ENCODE assay signal across 31 cellular contexts in the genomic region with DNA sequence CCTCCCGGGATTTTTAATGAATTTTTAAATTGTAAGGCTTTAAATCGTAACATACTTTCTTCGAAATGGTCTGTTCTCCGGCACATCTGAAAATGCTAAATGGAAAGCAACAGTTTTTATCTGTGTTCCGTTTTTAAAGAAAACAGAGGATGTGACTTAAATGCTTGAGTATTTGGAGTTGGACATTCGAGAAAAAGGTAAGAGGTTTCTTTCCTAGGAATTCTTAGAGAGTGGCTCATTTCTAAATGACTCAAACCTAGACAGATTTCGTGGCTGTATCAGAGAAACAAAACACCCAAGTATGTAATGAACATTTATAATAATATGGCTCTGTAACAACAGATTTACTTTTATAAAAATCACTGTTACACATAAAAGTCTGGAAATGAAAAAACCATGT.
DNase-seq lines count a peak whose midpoint lies in the region; ATAC-seq and TF ChIP-seq lines count a peak whose summit lies in the region.
"Had no signal": no experiment of that assay in that cellular context is flagged by ENCODE, and none has a peak within 500 bp of the region (broad histone marks: within the 10 kb centered on the region; RNA-seq: fewer than 3 reads in every experiment).

No MANE protein-coding gene starts in this region.

- H3K27ac ChIP-seq in SK-N-SH (ENCODE audit: low read depth in 2 of 2, low read length in 1 of 2) (peak overlapping the region; percentile 34 to 42; a peak in 3 of 4 replicates), left lung (no peak overlapping the region)
- H3K27ac ChIP-seq: BLaER1 treated with 17β-estradiol and CSF1 and Interleukin-3, amounts not matched to agents 10 nM and 100 nM; gastrocnemius medialis; HL-60; SJSA1; tibial nerve had no signal

- peak in 1 of 2 experiments; percentile 62; a peak in 2 of 4 replicates for TF ChIP-seq EP300 in SK-N-SH (IDR thresholded peaks at IDR 0.05; ENCODE audit: borderline replicate concordance in 1 of 2, low read depth in 1 of 2, low read length in 1 of 2)

- H3K4me2 ChIP-seq in SK-N-SH = peak overlapping the region; percentile 43
- H3K4me2 ChIP-seq in skeletal muscle satellite cell (ENCODE audit: low read length) = peak overlapping the region; percentile 19
- H3K4me2 ChIP-seq: BLaER1 treated with 17β-estradiol and CSF1 and Interleukin-3, amounts not matched to agents 10 nM and 100 nM had no signal

- H3K36me3 ChIP-seq in SK-N-SH (replicated peaks in 1 of 2; ENCODE audit: control insufficient read depth in 1 of 2, insufficient read depth in 2 of 2, low read length in 1 of 2) (no peaks in the 10 kb centered on the region), skeletal muscle satellite cell (ENCODE audit: insufficient read depth, low read length) (no peaks in the 10 kb centered on the region), left lung (no peaks in the 10 kb centered on the region)
- H3K36me3 ChIP-seq: BLaER1 treated with 17β-estradiol and CSF1 and Interleukin-3, amounts not matched to agents 10 nM and 100 nM; gastrocnemius medialis; SJSA1; tibial nerve had no signal

- 42% methylated on average over 7 of the region's 7 CpGs for WGBS in SK-N-SH (ENCODE audit: low lambda C conversion rate)

- H3K4me3 ChIP-seq in SK-N-SH (ENCODE audit: low read depth in 2 of 2, low read length in 1 of 2) = no peak overlapping the region
- H3K4me3 ChIP-seq in epithelial cell of esophagus (ENCODE audit: low read length) = no peak overlapping the region
- H3K4me3 ChIP-seq in skeletal muscle satellite cell (ENCODE audit: low read length) = no peak overlapping the region
- no peak overlapping the region for H3K4me3 ChIP-seq in left lung
- H3K4me3 ChIP-seq: BLaER1 treated with 17β-estradiol and CSF1 and Interleukin-3, amounts not matched to agents 10 nM and 100 nM; gastrocnemius medialis; SJSA1; tibial nerve had no signal

- H4K20me1 ChIP-seq in SK-N-SH (ENCODE audit: insufficient read depth) = no peaks in the 10 kb centered on the region
- H4K20me1 ChIP-seq: BLaER1 treated with 17β-estradiol and CSF1 and Interleukin-3, amounts not matched to agents 10 nM and 100 nM had no signal

- H3F3A ChIP-seq in SK-N-SH (replicated peaks; ENCODE audit: insufficient read depth) = peaks cover 6% of the 10 kb centered on the region

- H3K9me3 ChIP-seq in SK-N-SH (no peaks in the 10 kb centered on the region), skeletal muscle satellite cell (replicated peaks; ENCODE audit: low read length) (no peaks in the 10 kb centered on the region), left lung (no peaks in the 10 kb centered on the region)
- H3K9me3 ChIP-seq: BLaER1 treated with 17β-estradiol and CSF1 and Interleukin-3, amounts not matched to agents 10 nM and 100 nM; gastrocnemius medialis; SJSA1; tibial nerve had no signal

- intact Hi-C loops in left lung (cut with DNase I) = no loop called here

- H3K4me3 Mint-ChIP-seq in HFFc6 (peak overlapping the region; percentile 33), immature natural killer cell (no peak overlapping the region)
- H3K4me3 Mint-ChIP-seq: activated naive CD4-positive, alpha-beta T cell treated with anti-CD3 and anti-CD28 coated beads for 36 hours; effector memory CD8-positive, alpha-beta T cell; mesothelial cell of epicardium; naive B cell had no signal

- H3K27me3 ChIP-seq in SK-N-SH (ENCODE audit: insufficient read depth) (no peaks in the 10 kb centered on the region), skeletal muscle satellite cell (ENCODE audit: control insufficient read depth, insufficient read depth, low read length) (no peaks in the 10 kb centered on the region), left lung (no peaks in the 10 kb centered on the region)
- H3K27me3 ChIP-seq: BLaER1 treated with 17β-estradiol and CSF1 and Interleukin-3, amounts not matched to agents 10 nM and 100 nM; gastrocnemius medialis; SJSA1; tibial nerve had no signal

- H3K27me3 Mint-ChIP-seq in HFFc6 (ENCODE audit: insufficient read depth) (peaks cover 8% of the 10 kb centered on the region), immature natural killer cell (ENCODE audit: low read depth in 3 of 3) (peaks cover 0 to 2% (median 1%) of the 10 kb centered on the region in 3 donors)
- H3K27me3 Mint-ChIP-seq: effector memory CD8-positive, alpha-beta T cell had no signal

- ATAC-seq in left lung = no peak
- ATAC-seq: activated CD4-positive, CD25-positive, alpha-beta regulatory T cell treated with anti-CD3 and anti-CD28 coated beads, Interleukin-2, amount 50 U/mL, for 24 hours; effector memory CD8-positive, alpha-beta T cell; esophagus mucosa; gastrocnemius medialis; left ventricle myocardium superior had no signal

- H3K36me3 Mint-ChIP-seq in HFFc6 (ENCODE audit: low read depth) (no peaks in the 10 kb centered on the region), immature natural killer cell (no peaks in the 10 kb centered on the region)
- H3K36me3 Mint-ChIP-seq: mesothelial cell of epicardium, naive B cell had no signal

- H3K9ac ChIP-seq in SK-N-SH (peak overlapping the region; percentile 37; the same call in 1 of the 2 replicates), skeletal muscle satellite cell (ENCODE audit: low read depth, low read length) (no peak overlapping the region)
- H3K9ac ChIP-seq: BLaER1 treated with 17β-estradiol and CSF1 and Interleukin-3, amounts not matched to agents 10 nM and 100 nM had no signal

- CTCF ChIA-PET in SK-N-SH (lab: Yijun Ruan, JAX) = no interaction called here

- H3K27ac Mint-ChIP-seq in HFFc6 (peak overlapping the region; percentile 51), immature natural killer cell (no peak overlapping the region)
- H3K27ac Mint-ChIP-seq: activated naive CD4-positive, alpha-beta T cell treated with anti-CD3 and anti-CD28 coated beads for 36 hours; effector memory CD8-positive, alpha-beta T cell; mesothelial cell of epicardium; naive B cell had no signal

- H3K79me2 ChIP-seq in SK-N-SH (ENCODE audit: insufficient read depth) = no peaks in the 10 kb centered on the region

- POLR2A ChIA-PET in SK-N-SH (lab: Yijun Ruan, JAX) = no interaction called here

- H3K9me3 Mint-ChIP-seq in HFFc6 = no peaks in the 10 kb centered on the region
- peaks cover 0 to 4% (median 0%) of the 10 kb centered on the region in 6 donors for H3K9me3 Mint-ChIP-seq in immature natural killer cell
- H3K9me3 Mint-ChIP-seq: activated naive CD4-positive, alpha-beta T cell treated with anti-CD3 and anti-CD28 coated beads for 36 hours; mesothelial cell of epicardium had no signal

- TF ChIP-seq CTCF in HFFc6 (IDR thresholded peaks at IDR 0.05) (no peak), SK-N-SH (IDR thresholded peaks at IDR 0.05) (no peak), epithelial cell of esophagus (IDR thresholded peaks at IDR 0.05; ENCODE audit: insufficient read depth, low read depth, low read length, missing control alignments) (no peak), left lung (IDR thresholded peaks at IDR 0.05) (no peak)

- peaks cover 0 to 6% of the 10 kb centered on the region in 2 experiments; a peak in 2 of 4 replicates for H3K4me1 ChIP-seq in SK-N-SH (ENCODE audit: control insufficient read depth in 1 of 2, insufficient read depth in 2 of 2, low read depth in 1 of 2, low read length in 1 of 2)
- H3K4me1 ChIP-seq in skeletal muscle satellite cell (ENCODE audit: control insufficient read depth, insufficient read depth, low read length) = peaks cover 13% of the 10 kb centered on the region
- no peaks in the 10 kb centered on the region for H3K4me1 ChIP-seq in left lung
- H3K4me1 ChIP-seq: BLaER1 treated with 17β-estradiol and CSF1 and Interleukin-3, amounts not matched to agents 10 nM and 100 nM; gastrocnemius medialis; tibial nerve had no signal

- DNase-seq in HFFc6 = peak; percentile 35
- no peak for DNase-seq in SK-N-SH
- DNase-seq in epithelial cell of esophagus (ENCODE audit: low read depth) = peak; percentile 44
- DNase-seq in left lung = no peak
- no peak for DNase-seq in D341Med (ENCODE audit: low spot score)
- DNase-seq in immature natural killer cell = no peak
- DNase-seq: activated CD4-positive, alpha-beta T cell treated with anti-CD3 and anti-CD28 coated beads, Interleukin-2, amount 50 U/mL, for 48 hours; activated naive CD4-positive, alpha-beta T cell treated with anti-CD3 and anti-CD28 coated beads for 36 hours; amygdala; COR-L47; cortex of kidney; DND-41; effector memory CD8-positive, alpha-beta T cell; gastrocnemius medialis; hippocampal formation; left ventricle myocardium superior; naive B cell; NCI-H1092 treated with DMSO at 0.1 percent for 48 hours; NCI-H187 treated with DMSO at 0.1 percent for 48 hours; NCI-H2171 treated with DMSO at 0.1 percent for 48 hours; NCI-H526 treated with DMSO at 0.1 percent for 48 hours; nucleus accumbens; stimulated activated CD4-positive, alpha-beta T cell treated with anti-CD3 and anti-CD28 coated beads, Interleukin-2, amount 100 ng/mL, for 48 hours had no signal

- peak overlapping the region; percentile 53; the same call in 1 of the 2 replicates for H2AFZ ChIP-seq in SK-N-SH (ENCODE audit: low read depth)

- TF ChIP-seq RAD21 in SK-N-SH (IDR thresholded peaks at IDR 0.05; ENCODE audit: low read length) = no peak

- H3K4me1 Mint-ChIP-seq in HFFc6 (ENCODE audit: low read depth) = peaks cover 30% of the 10 kb centered on the region
- no peaks in the 10 kb centered on the region for H3K4me1 Mint-ChIP-seq in immature natural killer cell
- H3K4me1 Mint-ChIP-seq: mesothelial cell of epicardium, naive B cell had no signal

- H3K9me2 ChIP-seq in SK-N-SH = no peaks in the 10 kb centered on the region

TF ChIP-seq in SK-N-SH, 30 proteins besides CTCF, POLR2A, EP300 and RAD21 (continues in another document):
- peak; percentile 67 for TF ChIP-seq JUND (IDR thresholded peaks at IDR 0.05)
- 0 out of 2 replicates have a peak, but pooled peaks have one; percentile 15 for TF ChIP-seq NFIC (IDR thresholded peaks at IDR 0.05; ENCODE audit: borderline replicate concordance)
- peak; percentile 68 for TF ChIP-seq TCF12 (IDR thresholded peaks at IDR 0.05)
- TF ChIP-seq, protein P1, sequence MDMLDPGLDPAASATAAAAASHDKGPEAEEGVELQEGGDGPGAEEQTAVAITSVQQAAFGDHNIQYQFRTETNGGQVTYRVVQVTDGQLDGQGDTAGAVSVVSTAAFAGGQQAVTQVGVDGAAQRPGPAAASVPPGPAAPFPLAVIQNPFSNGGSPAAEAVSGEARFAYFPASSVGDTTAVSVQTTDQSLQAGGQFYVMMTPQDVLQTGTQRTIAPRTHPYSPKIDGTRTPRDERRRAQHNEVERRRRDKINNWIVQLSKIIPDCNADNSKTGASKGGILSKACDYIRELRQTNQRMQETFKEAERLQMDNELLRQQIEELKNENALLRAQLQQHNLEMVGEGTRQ (IDR thresholded peaks at IDR 0.05; ENCODE audit: borderline replicate concordance, low read depth, low read length) = no peak
- peak; percentile 67; the same call in 1 of the 2 replicates for TF ChIP-seq FOSL2 (IDR thresholded peaks at IDR 0.05; ENCODE audit: borderline replicate concordance, low read depth)
- TF ChIP-seq TEAD4 (IDR thresholded peaks at IDR 0.05; ENCODE audit: borderline replicate concordance, insufficient read depth) = peak; percentile 37; the same call in 1 of the 2 replicates
- no peak for TF ChIP-seq YY1 (IDR thresholded peaks at IDR 0.05; ENCODE audit: low read depth)
- TF ChIP-seq RFX5 (IDR thresholded peaks at IDR 0.05; ENCODE audit: low read length) = no peak
- no peak for TF ChIP-seq SIN3A (IDR thresholded peaks at IDR 0.05; ENCODE audit: borderline replicate concordance, low read depth, low read length)

Comparison
In these comparisons a context has a peak if more than half of its experiments do, and no peak if none do; other contexts are left out.
1. DNase-seq: peak in HFFc6 (single experiment) and epithelial cell of esophagus (single experiment); none in SK-N-SH (single experiment), left lung (0 of 2), D341Med (single experiment) and immature natural killer cell (0 of 3).
2. H3K27ac ChIP-seq: peak in SK-N-SH (2 of 2); none in left lung (0 of 2).